18 cellular contexts compared by ENCODE assay signal in genomic region chr14:90548455-90548854, GRCh38.
DNase-seq lines count a peak whose midpoint lies in the region; TF ChIP-seq lines count a peak whose summit lies in the region.
"Had no signal": no experiment of that assay in that cellular context is flagged by ENCODE, and none has a peak within 500 bp of the region (broad histone marks: within the 10 kb centered on the region; RNA-seq: fewer than 3 reads in every experiment).

No MANE protein-coding gene starts in this region.

- no peak overlapping the region for H3K27ac Mint-ChIP-seq in progenitor cell of endocrine pancreas

- H3K9ac ChIP-seq in BLaER1 treated with 17β-estradiol and CSF1 and Interleukin-3, amounts not matched to agents 10 nM and 100 nM, result no peak overlapping the region

- H3K4me1 Mint-ChIP-seq in progenitor cell of endocrine pancreas (ENCODE audit: low read depth), result peaks cover 14% of the 10 kb centered on the region

- no peak overlapping the region for H3K27ac ChIP-seq in BLaER1 treated with 17β-estradiol and CSF1 and Interleukin-3, amounts not matched to agents 10 nM and 100 nM
- H3K27ac ChIP-seq in dorsolateral prefrontal cortex (peak overlapping the region in 53 of 59 donors; percentile 4 to 98 (median 93)), sigmoid colon (peak overlapping the region; percentile 12 to 89 (median 84))
- H3K27ac ChIP-seq: 22Rv1 had no signal

- no peaks in the 10 kb centered on the region for H3K9me3 Mint-ChIP-seq in progenitor cell of endocrine pancreas (ENCODE audit: low read depth)

- DNase-seq in DMS 273 (lab: John Stamatoyannopoulos, UW; ENCODE audit: unreplicated experiment), result peak; percentile 22
- no peak for DNase-seq in DMS 273 treated with DMSO at 0.1 percent for 48 hours (lab: John Stamatoyannopoulos, UW)
- DNase-seq in dorsolateral prefrontal cortex, result peak in 1 of 10 donors; percentile 25
- DNase-seq in sigmoid colon, result no peak
- DNase-seq in activated effector memory CD4-positive, alpha-beta T cell treated with Interleukin-2 at 50 U/mL for 16 hours, result no peak
- no peak for DNase-seq in NCI-H187 (lab: John Stamatoyannopoulos, UW)
- DNase-seq in progenitor cell of endocrine pancreas (ENCODE audit: low spot score, unreplicated experiment), result no peak
- DNase-seq: C1 segment of cervical spinal cord, DMS153, H7, Karpas-422, NCI-H1105 treated with DMSO at 0.1 percent for 48 hours, NCI-H2029, NCI-H2227 treated with DMSO at 0.1 percent for 48 hours, NCI-H748 treated with DMSO at 0.1 percent for 48 hours, SHP77 treated with DMSO at 0.1 percent for 48 hours had no signal

- no peaks in the 10 kb centered on the region for H3K27me3 Mint-ChIP-seq in progenitor cell of endocrine pancreas

- TF ChIP-seq EP300 in sigmoid colon (IDR thresholded peaks at IDR 0.05), result no peak

- TF ChIP-seq POLR2A in sigmoid colon (IDR thresholded peaks at IDR 0.05), result no peak

- no peaks in the 10 kb centered on the region for H4K20me1 ChIP-seq in BLaER1 treated with 17β-estradiol and CSF1 and Interleukin-3, amounts not matched to agents 10 nM and 100 nM

- no peaks in the 10 kb centered on the region for H3K27me3 ChIP-seq in BLaER1 treated with 17β-estradiol and CSF1 and Interleukin-3, amounts not matched to agents 10 nM and 100 nM
- no peaks in the 10 kb centered on the region for H3K27me3 ChIP-seq in dorsolateral prefrontal cortex
- no peaks in the 10 kb centered on the region for H3K27me3 ChIP-seq in sigmoid colon

- intact Hi-C loops in dorsolateral prefrontal cortex (cut with DNase I), result loop anchor here (5.0 kb wide), 2 partner anchors 36 to 96 kb away; no protein-coding TSS in a partner anchor
- intact Hi-C loops in sigmoid colon (cut with DNase I), result no loop called here

- H3K4me3 Mint-ChIP-seq in progenitor cell of endocrine pancreas (ENCODE audit: low read depth), result no peak overlapping the region

- no peaks in the 10 kb centered on the region for H3K36me3 Mint-ChIP-seq in progenitor cell of endocrine pancreas (ENCODE audit: insufficient read depth)

- peaks cover 0 to 5% (median 0%) of the 10 kb centered on the region in 11 experiments; a peak in 2 of 22 replicates for H3K36me3 ChIP-seq in BLaER1 treated with 17β-estradiol and CSF1 and Interleukin-3, amounts not matched to agents 10 nM and 100 nM
- no peaks in the 10 kb centered on the region for H3K36me3 ChIP-seq in sigmoid colon

- H3K4me1 ChIP-seq in BLaER1 treated with 17β-estradiol and CSF1 and Interleukin-3, amounts not matched to agents 10 nM and 100 nM, result peaks cover 55 to 98% (median 92%) of the 10 kb centered on the region in 10 experiments
- H3K4me1 ChIP-seq in sigmoid colon, result peaks cover 0 to 94% (median 70%) of the 10 kb centered on the region in 4 donors

- peak overlapping the region in 8 of 11 experiments; percentile 32 to 95 (median 78); a peak in 15 of 22 replicates for H3K4me2 ChIP-seq in BLaER1 treated with 17β-estradiol and CSF1 and Interleukin-3, amounts not matched to agents 10 nM and 100 nM

- H3K9me3 ChIP-seq in BLaER1 treated with 17β-estradiol and CSF1 and Interleukin-3, amounts not matched to agents 10 nM and 100 nM (replicated peaks in 1 of 11), result peaks cover 0 to 9% (median 0%) of the 10 kb centered on the region in 11 experiments; a peak in 3 of 22 replicates
- H3K9me3 ChIP-seq in sigmoid colon, result no peaks in the 10 kb centered on the region

- TF ChIP-seq CTCF in dorsolateral prefrontal cortex (IDR thresholded peaks at IDR 0.05 in 54 of 56, conservative IDR thresholded peaks at IDR 0.05 in 2 of 56; ENCODE audit: low read depth in 1 of 56, partially characterized antibody in 56 of 56), result no peak
- no peak for TF ChIP-seq CTCF in sigmoid colon (IDR thresholded peaks at IDR 0.05)
- no peak for TF ChIP-seq CTCF in progenitor cell of endocrine pancreas (IDR thresholded peaks at IDR 0.05; ENCODE audit: unreplicated experiment)

- 91 to 96% methylated on average over 3 of the region's 3 CpGs for WGBS in sigmoid colon, 2 donors

- H3K4me3 ChIP-seq in BLaER1 treated with 17β-estradiol and CSF1 and Interleukin-3, amounts not matched to agents 10 nM and 100 nM, result no peak overlapping the region
- H3K4me3 ChIP-seq in dorsolateral prefrontal cortex (no peak overlapping the region), sigmoid colon (no peak overlapping the region)

Comparison
In these comparisons a context has a peak if more than half of its experiments do, and no peak if none do; other contexts are left out.
1. H3K27ac ChIP-seq: peak in dorsolateral prefrontal cortex (53 of 59) and sigmoid colon (4 of 4); none in BLaER1 treated with 17β-estradiol and CSF1 and Interleukin-3, amounts not matched to agents 10 nM and 100 nM (0 of 11).